In the genomic region with DNA sequence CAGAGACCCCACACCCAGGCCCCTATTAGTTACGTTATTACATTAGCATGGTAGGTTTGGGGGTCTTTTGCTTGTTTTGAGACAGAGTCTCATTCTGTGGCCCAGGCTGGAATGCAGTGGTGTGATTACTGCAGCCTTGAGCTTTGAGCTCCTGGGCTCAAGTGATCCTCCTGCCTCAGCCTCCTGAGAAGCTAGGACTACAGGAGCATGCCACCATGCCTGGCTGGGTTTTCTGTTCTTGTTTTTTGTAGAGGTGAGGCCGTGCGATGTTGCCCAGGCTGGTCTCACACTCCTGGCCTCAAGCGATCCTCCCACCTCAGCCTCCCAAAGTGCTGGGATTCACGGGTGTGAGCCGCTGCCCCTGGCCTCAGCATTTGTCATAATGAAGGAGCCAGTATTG, we compare ENCODE assay signal across 1 cellular context.
TF ChIP-seq lines count a peak whose summit lies in the region.

No MANE protein-coding gene starts in this region.

TF ChIP-seq in HepG2, 621 proteins besides CTCF, POLR2A, EP300 and RAD21:
- peak; percentile 98 for TF ChIP-seq ZNF770 (CRISPR knock-in tag; IDR thresholded peaks at IDR 0.05)
- peak; percentile 49; the same call in 1 of the 2 replicates for TF ChIP-seq SALL1 (CRISPR knock-in tag; IDR thresholded peaks at IDR 0.05)
- peak; percentile 75 for TF ChIP-seq TEAD3 (CRISPR knock-in tag; optimal IDR thresholded peaks at IDR 0.05; ENCODE audit: borderline replicate concordance)
- TF ChIP-seq ZSCAN25 (CRISPR knock-in tag; IDR thresholded peaks at IDR 0.05) = peak; percentile 78; the same call in 1 of the 2 replicates
- 0 out of 2 replicates have a peak, but pooled peaks have one; percentile 16 for TF ChIP-seq PHF21A (CRISPR knock-in tag; IDR thresholded peaks at IDR 0.05)
- peak; percentile 29; the same call in 1 of the 2 replicates for TF ChIP-seq ZBTB7B (CRISPR knock-in tag; IDR thresholded peaks at IDR 0.05)
- TF ChIP-seq HNF4A (CRISPR knock-in tag; IDR thresholded peaks at IDR 0.05) = peak; percentile 58; the same call in 1 of the 2 replicates
- peak; percentile 44; the same call in 1 of the 2 replicates for TF ChIP-seq ZMYM3 (CRISPR knock-in tag; IDR thresholded peaks at IDR 0.05)
TF ChIP-seq in HepG2: peak in this region for 8; not testable (repeated sequence) for 613.
